In the genomic region with DNA sequence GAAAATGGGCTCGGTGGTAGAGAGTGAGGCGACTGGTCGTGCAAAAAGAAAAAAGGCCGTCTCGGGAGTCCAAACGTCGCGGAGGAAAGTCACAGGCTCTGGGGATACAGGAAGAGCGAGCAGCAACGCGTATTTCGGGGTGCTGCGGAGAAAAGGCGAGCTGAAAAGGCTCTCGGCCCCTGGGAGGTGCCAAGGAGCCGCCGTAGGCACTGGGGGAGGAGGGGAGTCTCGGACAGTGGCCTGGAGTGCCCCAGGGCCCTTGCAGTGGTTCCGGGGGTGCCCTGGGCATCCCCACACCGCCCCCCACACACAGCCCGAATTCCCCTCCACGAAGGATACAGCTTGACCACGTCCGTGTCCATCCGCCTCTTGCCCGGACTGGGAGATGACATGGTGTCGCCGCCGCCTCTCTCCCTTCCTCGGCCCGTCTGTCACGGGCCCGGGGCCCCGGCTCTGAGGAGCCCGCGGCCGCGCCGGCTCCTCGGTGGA, we compare ENCODE assay signal across 8 cellular contexts. TPM values are rescaled to one million over a fixed set of nuclear protein-coding genes. Genes with fewer than 3 reads are reported as not detected.
DNase-seq lines count a peak whose midpoint lies in the region; ATAC-seq and TF ChIP-seq lines count a peak whose summit lies in the region.

No MANE protein-coding gene starts in this region.

- peak overlapping the region; percentile 94 for H3K27ac ChIP-seq in cardiac muscle cell

- no peaks in the 10 kb centered on the region for H3K9me3 ChIP-seq in cardiac muscle cell (ENCODE audit: low read depth)

- H3K4me1 ChIP-seq in cardiac muscle cell (ENCODE audit: low read depth), result peaks cover 5% of the 10 kb centered on the region

- no peak for TF ChIP-seq CTCF in cardiac muscle cell (IDR thresholded peaks at IDR 0.05; ENCODE audit: low read depth, low read length)

- peak; percentile 9 for ATAC-seq in HG02610 (IDR thresholded peaks at IDR 0.05; ENCODE audit: unreplicated experiment)

- H3K27me3 ChIP-seq in cardiac muscle cell, result no peaks in the 10 kb centered on the region

- no peaks in the 10 kb centered on the region for H3K36me3 ChIP-seq in cardiac muscle cell

- peak; percentile 53 for DNase-seq in NCI-H748 (lab: John Stamatoyannopoulos, UW; ENCODE audit: unreplicated experiment)
- no peak for DNase-seq in NCI-H748 treated with DMSO at 0.1 percent for 48 hours (lab: John Stamatoyannopoulos, UW)
- peak; percentile 56 for DNase-seq in NCI-H226
- peak; percentile 17 for DNase-seq in activated naive CD4-positive, alpha-beta T cell treated with anti-CD3 and anti-CD28 coated beads, Interleukin-2, amount 50 U/mL, for 16 hours
- DNase-seq in cardiac muscle cell (ENCODE audit: low read depth in 1 of 2, low spot score in 1 of 2), result peak; percentile 28 to 33
- peak; percentile 64 for DNase-seq in pons (ENCODE audit: low spot score)
- no peak for DNase-seq in NCI-H2107 (lab: John Stamatoyannopoulos, UW)

- H3K4me3 ChIP-seq in cardiac muscle cell, result peak overlapping the region; percentile 84

RNA-seq across cellular contexts. Expression of gene UBE2H, which starts 0.6 kb away (rescaled TPM):
- 172 and 409 TPM in 2 replicates for total RNA-seq in cardiac muscle cell
- 140 and 178 TPM in 2 replicates for polyA plus RNA-seq in cardiac muscle cell

Comparison
In these comparisons a context has a peak if more than half of its experiments do, and no peak if none do; other contexts are left out.
1. DNase-seq: peak in NCI-H748 (single experiment), NCI-H226 (single experiment), activated naive CD4-positive, alpha-beta T cell treated with anti-CD3 and anti-CD28 coated beads, Interleukin-2, amount 50 U/mL, for 16 hours (single experiment), cardiac muscle cell (2 of 2) and pons (single experiment); none in NCI-H748 treated with DMSO at 0.1 percent for 48 hours (single experiment) and NCI-H2107 (single experiment).